Comparison of ENCODE assay signal across 8 cellular contexts in the genomic region with DNA sequence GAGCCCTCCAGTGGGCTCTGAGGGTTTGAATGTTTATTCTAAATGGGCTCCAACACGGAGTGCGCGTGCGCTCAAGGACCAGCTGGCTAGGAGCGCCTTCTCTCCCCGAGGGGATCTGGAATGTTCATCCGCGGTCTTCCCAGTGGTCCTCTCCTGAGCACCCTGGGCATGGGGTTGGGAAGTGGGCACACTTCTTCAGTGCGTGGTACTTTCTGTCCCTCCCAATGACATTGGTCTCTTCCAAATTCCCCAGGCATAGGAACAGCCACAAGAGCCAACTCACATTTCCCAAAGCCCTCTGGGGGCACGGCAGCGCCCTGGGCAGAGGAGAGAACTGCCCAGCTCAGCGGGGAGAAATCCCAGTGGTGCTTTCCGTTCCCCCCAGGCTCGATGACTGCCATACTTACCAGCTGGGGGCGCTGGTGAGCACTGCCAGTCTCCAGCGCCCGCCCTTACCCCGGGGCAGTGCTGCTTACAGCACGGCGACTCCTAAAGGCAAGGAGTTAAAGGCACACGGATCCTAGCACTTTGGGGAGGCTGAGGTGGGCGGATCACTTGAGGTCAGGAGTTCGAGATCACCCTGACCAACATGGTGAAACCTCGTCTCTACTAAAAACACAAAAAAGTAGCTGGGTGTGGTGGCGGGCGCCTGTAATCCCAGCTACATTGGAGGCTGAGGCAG. TPM values are rescaled to one million over a fixed set of nuclear protein-coding genes. Genes with fewer than 3 reads are reported as not detected.
A peak's percentile ranks its signal among the peaks of the same experiment; 100 is the strongest.
DNase-seq lines count a peak whose midpoint lies in the region; ATAC-seq lines count a peak whose summit lies in the region.

No MANE protein-coding gene starts in this region.

- DNase-seq in COLO829 (ENCODE audit: low spot score) (peak; percentile 85), LoVo (ENCODE audit: low spot score) (peak; percentile 63), lung microvascular endothelial cell (ENCODE audit: low read depth in 2 of 2) (peak; percentile 74 to 76), NCI-H1092 treated with DMSO at 0.1 percent for 48 hours (lab: John Stamatoyannopoulos, UW) (no peak)
- DNase-seq in activated CD4-positive, alpha-beta T cell treated with anti-CD3 and anti-CD28 coated beads, Interleukin-2, amount 50 U/mL, for 48 hours = peak; percentile 76 to 78
- DNase-seq in effector CD8-positive, alpha-beta T cell (lab: John Stamatoyannopoulos, UW) = peak; percentile 54
- peak; percentile 54 to 67 (median 61) for DNase-seq in stimulated activated CD4-positive, alpha-beta T cell treated with anti-CD3 and anti-CD28 coated beads, TNF-alpha, amount 100 ng/mL, for 48 hours (ENCODE audit: low read depth in 3 of 3)

- no peak for ATAC-seq in GM21528 (IDR thresholded peaks at IDR 0.05; ENCODE audit: low FRiP score, unreplicated experiment)

RNA-seq across cellular contexts. Expression of a gene that starts 29.9 kb away (rescaled TPM):
- total RNA-seq in lung microvascular endothelial cell = not detected in 2 replicates

RNA-seq across cellular contexts. Expression of a gene that starts 36.0 kb away (rescaled TPM):
- 0.22 and 0.79 TPM in 2 replicates for total RNA-seq in lung microvascular endothelial cell
